ENCODE assay signal across 12 cellular contexts in genomic region chr17:41369023-41369422, GRCh38. TPM values are rescaled to one million over a fixed set of nuclear protein-coding genes. Genes with fewer than 3 reads are reported as not detected.
"Had no signal": no experiment of that assay in that cellular context is flagged by ENCODE, and none has a peak within 500 bp of the region (broad histone marks: within the 10 kb centered on the region; RNA-seq: fewer than 3 reads in every experiment).

No MANE protein-coding gene starts in this region.

- H3K4me3 Mint-ChIP-seq: GM23338, H9 had no signal

- H3K9me3 ChIP-seq: HAP-1 had no signal

- H3K4me1 Mint-ChIP-seq: GM23338, H9 had no signal

- ATAC-seq: GM23338, HCT116 had no signal

- DNase-seq: GM23248, GOT3, H7, H9, HCEC 1CT, HFFc6 had no signal

- H3K27ac Mint-ChIP-seq: GM23338, H9 had no signal

- FAIRE-seq: H1, H54 had no signal

RNA-seq across cellular contexts. Expression of gene KRT33B, which starts 0.6 kb away (rescaled TPM):
- total RNA-seq: GM23338, H1, H4, H7, H9 had no signal

RNA-seq across cellular contexts. Expression of gene KRT34, which starts 13.1 kb away (rescaled TPM):
- total RNA-seq: GM23338, H1, H7, H9 had no signal

RNA-seq across cellular contexts. Expression of gene KRT33A, which starts 18.4 kb away (rescaled TPM):
- total RNA-seq: GM23248, GM23338, H1, H4, H7, H9, HFFc6 had no signal

RNA-seq across cellular contexts. Expression of gene KRT31, which starts 28.4 kb away (rescaled TPM):
- total RNA-seq: GM23248, GM23338, H1, H4, H7, H9 had no signal

RNA-seq across cellular contexts. Expression of gene KRTAP17-1, which starts 53.5 kb away (rescaled TPM):
- total RNA-seq: GM23248, GM23338, H1, H4, H7, H9, HFFc6 had no signal
